ENCODE assay signal across 1 cellular context in the genomic region with DNA sequence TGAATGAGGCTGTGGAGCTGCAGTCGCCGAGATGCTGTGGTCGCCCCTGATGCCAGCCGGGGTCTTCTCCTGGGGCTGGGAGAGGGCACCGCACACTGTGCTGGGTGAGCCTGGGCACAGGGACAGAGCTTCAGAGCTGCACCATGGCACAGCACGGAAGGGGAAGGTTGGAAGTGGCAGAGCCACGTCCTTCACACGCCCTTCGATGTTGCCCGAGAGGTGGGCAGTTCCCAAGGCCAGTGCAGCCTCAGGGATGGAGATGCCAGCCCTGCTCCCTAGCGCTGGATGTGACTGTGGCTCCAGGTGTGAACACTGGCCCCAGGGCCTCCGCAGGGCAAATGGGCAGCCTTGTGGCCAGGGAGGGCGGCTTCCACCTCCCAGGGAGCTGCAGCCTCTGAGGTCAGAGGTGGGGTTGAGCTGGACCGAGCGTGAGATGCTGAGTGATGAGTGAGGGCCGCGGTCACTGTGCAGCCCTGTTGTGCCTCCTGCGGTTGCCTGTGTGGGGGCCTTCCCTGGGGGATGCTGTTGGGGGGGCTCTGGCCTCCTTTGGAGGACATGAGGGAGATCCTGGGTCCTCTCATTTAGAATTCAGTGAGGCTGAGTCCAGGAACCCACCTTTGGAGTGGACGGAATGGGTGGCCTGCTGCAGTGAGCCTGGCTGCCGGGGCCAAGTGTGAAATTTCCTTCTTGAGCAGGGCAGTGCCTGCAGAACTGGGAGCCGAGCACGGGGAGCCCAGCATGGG.
TF ChIP-seq lines count a peak whose summit lies in the region.

No MANE protein-coding gene starts in this region.

TF ChIP-seq in H1, 55 proteins besides CTCF, POLR2A, EP300 and RAD21:
- TF ChIP-seq FOSL1 (IDR thresholded peaks at IDR 0.05; ENCODE audit: insufficient read depth, low read depth, low read length) (no peak), CBX5 (IDR thresholded peaks at IDR 0.05; ENCODE audit: low read depth, low read length) (no peak), HDAC6 (IDR thresholded peaks at IDR 0.05; ENCODE audit: low read depth, low read length) (no peak), NANOG (IDR thresholded peaks at IDR 0.05; ENCODE audit: insufficient read depth, low read depth, low read length, poor library complexity, severe bottlenecking) (no peak), CEBPB (IDR thresholded peaks at IDR 0.05; ENCODE audit: low read depth, low read length) (no peak), BRCA1 (IDR thresholded peaks at IDR 0.05; ENCODE audit: low read depth, low read length) (no peak), SP1 (IDR thresholded peaks at IDR 0.05; ENCODE audit: low read depth, low read length) (no peak), RBBP5 (IDR thresholded peaks at IDR 0.05; ENCODE audit: borderline replicate concordance, low read depth, low read length) (no peak), ZNF274 (IDR thresholded peaks at IDR 0.05; ENCODE audit: borderline replicate concordance, extremely low read depth, low read length) (no peak), RXRA (IDR thresholded peaks at IDR 0.05; ENCODE audit: insufficient read depth, low read depth, low read length) (no peak), POU5F1 (IDR thresholded peaks at IDR 0.05; ENCODE audit: low read depth, low read length) (no peak), MAFK (IDR thresholded peaks at IDR 0.05; ENCODE audit: low read depth, low read length) (no peak), BCL11A (IDR thresholded peaks at IDR 0.05; ENCODE audit: low read depth in 2 of 2, low read length in 2 of 2) (no peak), KDM4A (IDR thresholded peaks at IDR 0.05; ENCODE audit: low read depth, low read length, severe bottlenecking) (no peak)
- TF ChIP-seq, protein P1, sequence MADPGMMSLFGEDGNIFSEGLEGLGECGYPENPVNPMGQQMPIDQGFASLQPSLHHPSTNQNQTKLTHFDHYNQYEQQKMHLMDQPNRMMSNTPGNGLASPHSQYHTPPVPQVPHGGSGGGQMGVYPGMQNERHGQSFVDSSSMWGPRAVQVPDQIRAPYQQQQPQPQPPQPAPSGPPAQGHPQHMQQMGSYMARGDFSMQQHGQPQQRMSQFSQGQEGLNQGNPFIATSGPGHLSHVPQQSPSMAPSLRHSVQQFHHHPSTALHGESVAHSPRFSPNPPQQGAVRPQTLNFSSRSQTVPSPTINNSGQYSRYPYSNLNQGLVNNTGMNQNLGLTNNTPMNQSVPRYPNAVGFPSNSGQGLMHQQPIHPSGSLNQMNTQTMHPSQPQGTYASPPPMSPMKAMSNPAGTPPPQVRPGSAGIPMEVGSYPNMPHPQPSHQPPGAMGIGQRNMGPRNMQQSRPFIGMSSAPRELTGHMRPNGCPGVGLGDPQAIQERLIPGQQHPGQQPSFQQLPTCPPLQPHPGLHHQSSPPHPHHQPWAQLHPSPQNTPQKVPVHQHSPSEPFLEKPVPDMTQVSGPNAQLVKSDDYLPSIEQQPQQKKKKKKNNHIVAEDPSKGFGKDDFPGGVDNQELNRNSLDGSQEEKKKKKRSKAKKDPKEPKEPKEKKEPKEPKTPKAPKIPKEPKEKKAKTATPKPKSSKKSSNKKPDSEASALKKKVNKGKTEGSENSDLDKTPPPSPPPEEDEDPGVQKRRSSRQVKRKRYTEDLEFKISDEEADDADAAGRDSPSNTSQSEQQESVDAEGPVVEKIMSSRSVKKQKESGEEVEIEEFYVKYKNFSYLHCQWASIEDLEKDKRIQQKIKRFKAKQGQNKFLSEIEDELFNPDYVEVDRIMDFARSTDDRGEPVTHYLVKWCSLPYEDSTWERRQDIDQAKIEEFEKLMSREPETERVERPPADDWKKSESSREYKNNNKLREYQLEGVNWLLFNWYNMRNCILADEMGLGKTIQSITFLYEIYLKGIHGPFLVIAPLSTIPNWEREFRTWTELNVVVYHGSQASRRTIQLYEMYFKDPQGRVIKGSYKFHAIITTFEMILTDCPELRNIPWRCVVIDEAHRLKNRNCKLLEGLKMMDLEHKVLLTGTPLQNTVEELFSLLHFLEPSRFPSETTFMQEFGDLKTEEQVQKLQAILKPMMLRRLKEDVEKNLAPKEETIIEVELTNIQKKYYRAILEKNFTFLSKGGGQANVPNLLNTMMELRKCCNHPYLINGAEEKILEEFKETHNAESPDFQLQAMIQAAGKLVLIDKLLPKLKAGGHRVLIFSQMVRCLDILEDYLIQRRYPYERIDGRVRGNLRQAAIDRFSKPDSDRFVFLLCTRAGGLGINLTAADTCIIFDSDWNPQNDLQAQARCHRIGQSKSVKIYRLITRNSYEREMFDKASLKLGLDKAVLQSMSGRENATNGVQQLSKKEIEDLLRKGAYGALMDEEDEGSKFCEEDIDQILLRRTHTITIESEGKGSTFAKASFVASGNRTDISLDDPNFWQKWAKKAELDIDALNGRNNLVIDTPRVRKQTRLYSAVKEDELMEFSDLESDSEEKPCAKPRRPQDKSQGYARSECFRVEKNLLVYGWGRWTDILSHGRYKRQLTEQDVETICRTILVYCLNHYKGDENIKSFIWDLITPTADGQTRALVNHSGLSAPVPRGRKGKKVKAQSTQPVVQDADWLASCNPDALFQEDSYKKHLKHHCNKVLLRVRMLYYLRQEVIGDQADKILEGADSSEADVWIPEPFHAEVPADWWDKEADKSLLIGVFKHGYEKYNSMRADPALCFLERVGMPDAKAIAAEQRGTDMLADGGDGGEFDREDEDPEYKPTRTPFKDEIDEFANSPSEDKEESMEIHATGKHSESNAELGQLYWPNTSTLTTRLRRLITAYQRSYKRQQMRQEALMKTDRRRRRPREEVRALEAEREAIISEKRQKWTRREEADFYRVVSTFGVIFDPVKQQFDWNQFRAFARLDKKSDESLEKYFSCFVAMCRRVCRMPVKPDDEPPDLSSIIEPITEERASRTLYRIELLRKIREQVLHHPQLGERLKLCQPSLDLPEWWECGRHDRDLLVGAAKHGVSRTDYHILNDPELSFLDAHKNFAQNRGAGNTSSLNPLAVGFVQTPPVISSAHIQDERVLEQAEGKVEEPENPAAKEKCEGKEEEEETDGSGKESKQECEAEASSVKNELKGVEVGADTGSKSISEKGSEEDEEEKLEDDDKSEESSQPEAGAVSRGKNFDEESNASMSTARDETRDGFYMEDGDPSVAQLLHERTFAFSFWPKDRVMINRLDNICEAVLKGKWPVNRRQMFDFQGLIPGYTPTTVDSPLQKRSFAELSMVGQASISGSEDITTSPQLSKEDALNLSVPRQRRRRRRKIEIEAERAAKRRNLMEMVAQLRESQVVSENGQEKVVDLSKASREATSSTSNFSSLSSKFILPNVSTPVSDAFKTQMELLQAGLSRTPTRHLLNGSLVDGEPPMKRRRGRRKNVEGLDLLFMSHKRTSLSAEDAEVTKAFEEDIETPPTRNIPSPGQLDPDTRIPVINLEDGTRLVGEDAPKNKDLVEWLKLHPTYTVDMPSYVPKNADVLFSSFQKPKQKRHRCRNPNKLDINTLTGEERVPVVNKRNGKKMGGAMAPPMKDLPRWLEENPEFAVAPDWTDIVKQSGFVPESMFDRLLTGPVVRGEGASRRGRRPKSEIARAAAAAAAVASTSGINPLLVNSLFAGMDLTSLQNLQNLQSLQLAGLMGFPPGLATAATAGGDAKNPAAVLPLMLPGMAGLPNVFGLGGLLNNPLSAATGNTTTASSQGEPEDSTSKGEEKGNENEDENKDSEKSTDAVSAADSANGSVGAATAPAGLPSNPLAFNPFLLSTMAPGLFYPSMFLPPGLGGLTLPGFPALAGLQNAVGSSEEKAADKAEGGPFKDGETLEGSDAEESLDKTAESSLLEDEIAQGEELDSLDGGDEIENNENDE (IDR thresholded peaks at IDR 0.05; ENCODE audit: insufficient replicate concordance, low read length), result no peak
